In the genomic region with DNA sequence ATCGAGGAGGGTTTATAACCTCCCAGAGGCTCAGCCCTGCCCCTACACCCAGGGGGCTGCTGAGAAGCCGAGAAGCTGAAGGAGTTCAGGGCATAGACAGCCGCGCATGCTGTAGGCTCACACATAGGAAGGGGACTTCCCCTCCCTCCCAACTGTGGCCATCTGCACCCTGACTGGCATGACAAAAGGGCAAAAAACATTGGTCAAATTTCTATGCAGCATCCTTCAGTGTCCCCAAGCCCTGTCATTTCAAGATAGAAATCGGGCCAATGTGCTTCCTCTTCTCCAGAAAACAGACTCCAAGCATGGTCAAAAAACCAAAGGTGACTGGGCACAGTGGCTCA, we compare ENCODE assay signal across 32 cellular contexts. TPM values are rescaled to one million over a fixed set of nuclear protein-coding genes. Genes with fewer than 3 reads are reported as not detected.
"Had no signal": no experiment of that assay in that cellular context is flagged by ENCODE, and none has a peak within 500 bp of the region (broad histone marks: within the 10 kb centered on the region; RNA-seq: fewer than 3 reads in every experiment).

No MANE protein-coding gene starts in this region.

- H3K27ac Mint-ChIP-seq: immature natural killer cell; naive thymus-derived CD8-positive, alpha-beta T cell; nephron progenitor cell; neural progenitor cell; progenitor cell of endocrine pancreas had no signal

- DNase-seq: hypothalamus; immature natural killer cell; kidney; left colon; left lung; lower lobe of right lung; mammary epithelial cell; mesenchymal stem cell; naive thymus-derived CD8-positive, alpha-beta T cell; nephron progenitor cell; ovary; retina; right cardiac atrium; stimulated activated CD4-positive, alpha-beta T cell treated with anti-CD3 and anti-CD28 coated beads, Interleukin-12 subunit alpha, Interleukin-12 subunit beta, amount 100 ng/mL, for 4 hours; stimulated activated CD4-positive, alpha-beta T cell treated with anti-CD3 and anti-CD28 coated beads, Interleukin-15, amount 100 ng/mL, for 24 hours; stimulated activated CD4-positive, alpha-beta T cell treated with anti-CD3 and anti-CD28 coated beads, Interleukin-2, amount 100 ng/mL, for 24 hours; stimulated activated CD4-positive, alpha-beta T cell treated with anti-CD3 and anti-CD28 coated beads, Interleukin-4, amount 100 ng/mL, for 1 hour; stimulated activated naive CD8-positive, alpha-beta T cell treated with anti-CD3 and anti-CD28 coated beads, Interleukin-15, Interleukin-2, amounts not matched to agents 100 U/mL and 50 U/mL, for 24 hours; stomach; testis; thyroid gland; transverse colon; upper lobe of left lung had no signal

- H3K4me3 ChIP-seq: left lung, lower lobe of right lung, neural progenitor cell, ovary, skin epidermis, stomach, testis, thyroid gland, transverse colon, upper lobe of left lung, vagina had no signal

- H3K27ac ChIP-seq: left lung, lower lobe of right lung, neural progenitor cell, ovary, skin epidermis, stomach, testis, thyroid gland, transverse colon, upper lobe of left lung, vagina had no signal

- H3K4me1 Mint-ChIP-seq: immature natural killer cell; naive thymus-derived CD8-positive, alpha-beta T cell had no signal

- H3K27me3 ChIP-seq: ovary, testis, thyroid gland, transverse colon, upper lobe of left lung, vagina had no signal

- H3K36me3 ChIP-seq: left lung, lower lobe of right lung, neural progenitor cell, ovary, stomach, thyroid gland, transverse colon, upper lobe of left lung, vagina had no signal

- H3K4me3 Mint-ChIP-seq: immature natural killer cell; naive thymus-derived CD8-positive, alpha-beta T cell; nephron progenitor cell; neural progenitor cell had no signal

- H3K36me3 Mint-ChIP-seq: immature natural killer cell; naive thymus-derived CD8-positive, alpha-beta T cell; neural progenitor cell had no signal

- H3K9me3 ChIP-seq: left lung, lower lobe of right lung, ovary, stomach, testis, thyroid gland, transverse colon, upper lobe of left lung, vagina had no signal

- H3K9me3 Mint-ChIP-seq: immature natural killer cell; naive thymus-derived CD8-positive, alpha-beta T cell; nephron progenitor cell had no signal

- ATAC-seq: left colon; left lung; lower lobe of right lung; naive thymus-derived CD8-positive, alpha-beta T cell; right cardiac atrium; sciatic nerve; stimulated activated naive CD8-positive, alpha-beta T cell treated with anti-CD3 and anti-CD28 coated beads, Interleukin-15, Interleukin-2, amounts not matched to agents 100 U/mL and 50 U/mL, for 24 hours had no signal

RNA-seq across cellular contexts. Expression of a gene that starts 55.9 kb away (rescaled TPM):
- total RNA-seq: kidney; left colon; left lung; liver; lower lobe of right lung; mammary epithelial cell; mucosa of gallbladder; naive thymus-derived CD8-positive, alpha-beta T cell; omental fat pad; ovary; progenitor cell of endocrine pancreas; pulmonary artery endothelial cell; right cardiac atrium; sciatic nerve; stomach; testis; thyroid gland; transverse colon; upper lobe of left lung; vagina had no signal
